In the genomic region with DNA sequence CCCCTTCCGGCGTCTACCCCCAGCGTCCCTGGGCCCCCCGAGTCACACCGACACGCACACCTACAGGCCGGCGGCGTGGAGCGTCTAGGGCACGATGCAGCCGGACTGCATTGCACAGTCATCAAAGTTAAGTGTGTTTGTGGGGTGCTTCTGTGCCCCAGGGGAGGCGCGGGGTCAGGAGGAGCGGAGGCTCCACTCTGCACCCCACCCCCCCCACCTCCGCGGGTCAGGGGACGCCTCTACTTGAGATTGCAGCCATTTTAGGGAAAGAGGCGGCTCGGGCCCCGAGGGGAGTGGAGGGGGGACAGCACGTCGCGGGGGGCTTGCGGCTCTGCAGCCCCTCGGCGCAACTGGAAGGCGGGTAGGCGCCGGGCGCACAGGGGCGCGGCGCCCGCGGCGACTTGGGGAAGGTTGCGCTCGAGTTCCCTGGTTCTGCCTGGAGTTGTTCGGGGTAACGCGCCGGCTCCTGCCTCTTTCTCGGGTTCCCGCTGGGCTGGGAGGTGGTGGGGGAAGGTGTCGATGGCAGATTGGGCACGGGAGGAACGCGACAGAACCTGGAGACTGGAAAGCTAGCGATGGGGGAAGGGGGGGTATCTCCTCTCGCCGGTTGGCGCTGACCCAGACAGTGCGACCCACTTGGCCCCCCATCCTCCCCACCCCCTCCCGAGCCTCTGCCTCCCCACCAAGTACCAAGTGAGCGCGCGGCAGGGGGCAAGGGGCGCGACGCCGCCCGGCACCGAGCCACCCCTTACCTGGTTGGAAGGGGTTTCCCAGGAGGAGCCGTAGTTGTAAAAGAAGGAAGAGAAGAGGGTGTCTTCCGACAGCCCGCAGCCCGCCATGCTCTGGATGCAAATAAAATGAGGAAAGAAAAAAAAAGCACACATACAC, we compare ENCODE assay signal across 8 cellular contexts.
DNase-seq lines count a peak whose midpoint lies in the region; ATAC-seq and TF ChIP-seq lines count a peak whose summit lies in the region.

No MANE protein-coding gene starts in this region.

- peak overlapping the region; percentile 97 for H3K4me2 ChIP-seq in skeletal muscle satellite cell (ENCODE audit: low read length)

- no peaks in the 10 kb centered on the region for H3K9me3 ChIP-seq in BE2C
- H3K9me3 ChIP-seq in HUES6 (ENCODE audit: control insufficient read depth, insufficient read depth, low read depth, low read length): no peaks in the 10 kb centered on the region
- H3K9me3 ChIP-seq in skeletal muscle satellite cell (replicated peaks; ENCODE audit: low read length): no peaks in the 10 kb centered on the region

- H3K4me1 ChIP-seq in BE2C (no peaks in the 10 kb centered on the region), HUES6 (ENCODE audit: control insufficient read depth, insufficient read depth, low read length) (peaks cover 26% of the 10 kb centered on the region), skeletal muscle satellite cell (ENCODE audit: control insufficient read depth, insufficient read depth, low read length) (peaks cover 25% of the 10 kb centered on the region)

- peak overlapping the region; percentile 66 for H3K9ac ChIP-seq in HUES6 (ENCODE audit: low read length)
- H3K9ac ChIP-seq in skeletal muscle satellite cell (ENCODE audit: low read depth, low read length): peak overlapping the region; percentile 35

- DNase-seq in BE2C (peak; percentile 7), amniotic stem cell (lab: John Stamatoyannopoulos, UW) (no peak), kidney tubule cell (ENCODE audit: low spot score) (no peak)
- peak; percentile 27 for DNase-seq in activated naive CD8-positive, alpha-beta T cell treated with anti-CD3 and anti-CD28 coated beads for 36 hours

- no peak for TF ChIP-seq CTCF in BE2C (IDR thresholded peaks at IDR 0.05; ENCODE audit: low read depth, low read length)

- H3K4me3 Mint-ChIP-seq in activated naive CD8-positive, alpha-beta T cell treated with anti-CD3 and anti-CD28 coated beads for 36 hours: peak overlapping the region; percentile 94

- H3K9me3 Mint-ChIP-seq in activated naive CD8-positive, alpha-beta T cell treated with anti-CD3 and anti-CD28 coated beads for 36 hours: no peaks in the 10 kb centered on the region

- H3K36me3 Mint-ChIP-seq in activated naive CD8-positive, alpha-beta T cell treated with anti-CD3 and anti-CD28 coated beads for 36 hours: peaks cover 1% of the 10 kb centered on the region

- H3K4me3 ChIP-seq in BE2C (ENCODE audit: low read depth, low read length) (peak overlapping the region; percentile 60), HUES6 (ENCODE audit: low read depth, low read length) (peak overlapping the region; percentile 70), iPS-11a (ENCODE audit: low read depth, low read length) (peak overlapping the region; percentile 66), skeletal muscle satellite cell (ENCODE audit: low read length) (peak overlapping the region; percentile 77)

- ATAC-seq in GM18502 (IDR thresholded peaks at IDR 0.05; ENCODE audit: poor library complexity, unreplicated experiment): no peak

- H3K36me3 ChIP-seq in BE2C (no peaks in the 10 kb centered on the region), HUES6 (ENCODE audit: control insufficient read depth, insufficient read depth, low read length) (no peaks in the 10 kb centered on the region), skeletal muscle satellite cell (ENCODE audit: insufficient read depth, low read length) (no peaks in the 10 kb centered on the region)

- no peak overlapping the region for H3K27ac Mint-ChIP-seq in activated naive CD8-positive, alpha-beta T cell treated with anti-CD3 and anti-CD28 coated beads for 36 hours

- peaks cover 27% of the 10 kb centered on the region for H3K4me1 Mint-ChIP-seq in activated naive CD8-positive, alpha-beta T cell treated with anti-CD3 and anti-CD28 coated beads for 36 hours

- peaks cover 89% of the 10 kb centered on the region for H3K27me3 Mint-ChIP-seq in activated naive CD8-positive, alpha-beta T cell treated with anti-CD3 and anti-CD28 coated beads for 36 hours

- H3K27ac ChIP-seq in HUES6 (ENCODE audit: low read depth, low read length): no peak overlapping the region

- H3K27me3 ChIP-seq in BE2C: peaks cover 62% of the 10 kb centered on the region
- peaks cover 42% of the 10 kb centered on the region for H3K27me3 ChIP-seq in HUES6 (ENCODE audit: control insufficient read depth, insufficient read depth, low read length)
- H3K27me3 ChIP-seq in skeletal muscle satellite cell (ENCODE audit: control insufficient read depth, insufficient read depth, low read length): peaks cover 38% of the 10 kb centered on the region

Comparison
In these comparisons a context has a peak if more than half of its experiments do, and no peak if none do; other contexts are left out.
1. DNase-seq: peak in BE2C (single experiment) and activated naive CD8-positive, alpha-beta T cell treated with anti-CD3 and anti-CD28 coated beads for 36 hours (single experiment); none in amniotic stem cell (single experiment) and kidney tubule cell (single experiment).
2. Peak in every context shown above with its lines, with median percentiles within 50 percentile points of each other: H3K4me3 ChIP-seq.